ENCODE assay signal across 1 cellular context in the genomic region with DNA sequence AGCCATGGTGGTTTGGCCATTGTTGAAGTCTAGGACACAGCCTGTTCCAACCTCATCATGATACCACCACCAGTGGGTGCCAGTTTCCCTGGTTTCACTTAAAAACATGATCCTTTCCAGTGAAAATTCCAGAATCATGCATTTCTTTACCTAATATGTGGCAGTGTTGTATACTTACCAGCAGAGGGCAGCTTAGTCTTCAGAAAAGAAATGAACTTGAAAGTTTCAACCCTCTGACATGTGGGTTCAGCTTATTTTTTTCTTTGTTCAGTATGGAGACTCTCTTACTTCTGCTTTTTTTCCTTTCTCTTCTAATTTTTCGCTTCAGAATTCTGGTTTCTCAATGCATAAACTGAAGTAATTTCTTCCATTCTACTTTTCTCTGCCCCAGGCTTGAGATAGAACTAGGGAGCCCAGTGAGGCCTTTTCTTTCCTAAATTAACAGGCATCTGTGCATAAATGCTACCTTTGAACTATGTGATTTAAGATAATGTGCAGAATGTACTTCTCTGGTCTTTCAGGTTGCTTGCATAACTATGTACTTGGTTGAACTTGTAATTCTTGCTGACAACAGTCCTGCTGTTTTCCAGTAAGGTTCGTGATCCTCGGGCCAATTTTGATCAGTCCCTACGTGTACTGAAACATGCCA.
TF ChIP-seq lines count a peak whose summit lies in the region.

No MANE protein-coding gene starts in this region.

TF ChIP-seq in SK-N-SH, 30 proteins besides CTCF, POLR2A, EP300 and RAD21 (continued from another document):
- TF ChIP-seq, protein P1, sequence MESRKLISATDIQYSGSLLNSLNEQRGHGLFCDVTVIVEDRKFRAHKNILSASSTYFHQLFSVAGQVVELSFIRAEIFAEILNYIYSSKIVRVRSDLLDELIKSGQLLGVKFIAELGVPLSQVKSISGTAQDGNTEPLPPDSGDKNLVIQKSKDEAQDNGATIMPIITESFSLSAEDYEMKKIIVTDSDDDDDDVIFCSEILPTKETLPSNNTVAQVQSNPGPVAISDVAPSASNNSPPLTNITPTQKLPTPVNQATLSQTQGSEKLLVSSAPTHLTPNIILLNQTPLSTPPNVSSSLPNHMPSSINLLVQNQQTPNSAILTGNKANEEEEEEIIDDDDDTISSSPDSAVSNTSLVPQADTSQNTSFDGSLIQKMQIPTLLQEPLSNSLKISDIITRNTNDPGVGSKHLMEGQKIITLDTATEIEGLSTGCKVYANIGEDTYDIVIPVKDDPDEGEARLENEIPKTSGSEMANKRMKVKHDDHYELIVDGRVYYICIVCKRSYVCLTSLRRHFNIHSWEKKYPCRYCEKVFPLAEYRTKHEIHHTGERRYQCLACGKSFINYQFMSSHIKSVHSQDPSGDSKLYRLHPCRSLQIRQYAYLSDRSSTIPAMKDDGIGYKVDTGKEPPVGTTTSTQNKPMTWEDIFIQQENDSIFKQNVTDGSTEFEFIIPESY (IDR thresholded peaks at IDR 0.05; ENCODE audit: borderline replicate concordance, low read depth): no peak
- TF ChIP-seq CHD2 (IDR thresholded peaks at IDR 0.05; ENCODE audit: low read length, partially characterized antibody) (peak; percentile 38), POLR2AphosphoS5 (IDR thresholded peaks at IDR 0.05; ENCODE audit: low read depth, low read length) (no peak), FOXM1 (IDR thresholded peaks at IDR 0.05; ENCODE audit: low read depth) (no peak), SMC3 (IDR thresholded peaks at IDR 0.05; ENCODE audit: low read depth, low read length) (peak; percentile 79), TCF12 (IDR thresholded peaks at IDR 0.05) (no peak), NFIC (IDR thresholded peaks at IDR 0.05; ENCODE audit: borderline replicate concordance) (no peak), ELF1 (IDR thresholded peaks at IDR 0.05) (no peak), JUND (IDR thresholded peaks at IDR 0.05) (no peak), MXI1 (IDR thresholded peaks at IDR 0.05; ENCODE audit: low read depth, low read length) (peak; percentile 82), RXRA (IDR thresholded peaks at IDR 0.05; ENCODE audit: borderline replicate concordance, low read depth) (no peak), FOSL2 (IDR thresholded peaks at IDR 0.05; ENCODE audit: borderline replicate concordance, low read depth) (no peak), TAF1 (IDR thresholded peaks at IDR 0.05; ENCODE audit: borderline replicate concordance, low read depth, low read length) (no peak), RCOR1 (IDR thresholded peaks at IDR 0.05; ENCODE audit: low read length) (peak; percentile 72; the same call in 1 of the 2 replicates), NRF1 (IDR thresholded peaks at IDR 0.05; ENCODE audit: low read depth, low read length) (0 out of 2 replicates have a peak, but pooled peaks have one; percentile 11), RFX5 (IDR thresholded peaks at IDR 0.05; ENCODE audit: low read length) (peak; percentile 66), SIN3A (IDR thresholded peaks at IDR 0.05; ENCODE audit: borderline replicate concordance, low read depth, low read length) (no peak), TEAD4 (IDR thresholded peaks at IDR 0.05; ENCODE audit: borderline replicate concordance, insufficient read depth) (no peak), YY1 (IDR thresholded peaks at IDR 0.05; ENCODE audit: low read depth) (no peak)
- TF ChIP-seq, protein P2, sequence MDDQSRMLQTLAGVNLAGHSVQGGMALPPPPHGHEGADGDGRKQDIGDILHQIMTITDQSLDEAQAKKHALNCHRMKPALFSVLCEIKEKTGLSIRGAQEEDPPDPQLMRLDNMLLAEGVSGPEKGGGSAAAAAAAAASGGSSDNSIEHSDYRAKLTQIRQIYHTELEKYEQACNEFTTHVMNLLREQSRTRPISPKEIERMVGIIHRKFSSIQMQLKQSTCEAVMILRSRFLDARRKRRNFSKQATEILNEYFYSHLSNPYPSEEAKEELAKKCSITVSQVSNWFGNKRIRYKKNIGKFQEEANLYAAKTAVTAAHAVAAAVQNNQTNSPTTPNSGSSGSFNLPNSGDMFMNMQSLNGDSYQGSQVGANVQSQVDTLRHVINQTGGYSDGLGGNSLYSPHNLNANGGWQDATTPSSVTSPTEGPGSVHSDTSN (IDR thresholded peaks at IDR 0.05): no peak
- TF ChIP-seq, protein P3, sequence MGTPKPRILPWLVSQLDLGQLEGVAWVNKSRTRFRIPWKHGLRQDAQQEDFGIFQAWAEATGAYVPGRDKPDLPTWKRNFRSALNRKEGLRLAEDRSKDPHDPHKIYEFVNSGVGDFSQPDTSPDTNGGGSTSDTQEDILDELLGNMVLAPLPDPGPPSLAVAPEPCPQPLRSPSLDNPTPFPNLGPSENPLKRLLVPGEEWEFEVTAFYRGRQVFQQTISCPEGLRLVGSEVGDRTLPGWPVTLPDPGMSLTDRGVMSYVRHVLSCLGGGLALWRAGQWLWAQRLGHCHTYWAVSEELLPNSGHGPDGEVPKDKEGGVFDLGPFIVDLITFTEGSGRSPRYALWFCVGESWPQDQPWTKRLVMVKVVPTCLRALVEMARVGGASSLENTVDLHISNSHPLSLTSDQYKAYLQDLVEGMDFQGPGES (IDR thresholded peaks at IDR 0.05; ENCODE audit: low read depth, low read length): no peak
- TF ChIP-seq, protein P4, sequence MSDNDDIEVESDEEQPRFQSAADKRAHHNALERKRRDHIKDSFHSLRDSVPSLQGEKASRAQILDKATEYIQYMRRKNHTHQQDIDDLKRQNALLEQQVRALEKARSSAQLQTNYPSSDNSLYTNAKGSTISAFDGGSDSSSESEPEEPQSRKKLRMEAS (IDR thresholded peaks at IDR 0.05; ENCODE audit: low read depth): peak; percentile 44; the same call in 1 of the 2 replicates
- TF ChIP-seq, protein P5, sequence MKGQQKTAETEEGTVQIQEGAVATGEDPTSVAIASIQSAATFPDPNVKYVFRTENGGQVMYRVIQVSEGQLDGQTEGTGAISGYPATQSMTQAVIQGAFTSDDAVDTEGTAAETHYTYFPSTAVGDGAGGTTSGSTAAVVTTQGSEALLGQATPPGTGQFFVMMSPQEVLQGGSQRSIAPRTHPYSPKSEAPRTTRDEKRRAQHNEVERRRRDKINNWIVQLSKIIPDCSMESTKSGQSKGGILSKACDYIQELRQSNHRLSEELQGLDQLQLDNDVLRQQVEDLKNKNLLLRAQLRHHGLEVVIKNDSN (IDR thresholded peaks at IDR 0.05; ENCODE audit: borderline replicate concordance, low read depth): no peak
